1 cellular context compared by ENCODE assay signal in the genomic region with DNA sequence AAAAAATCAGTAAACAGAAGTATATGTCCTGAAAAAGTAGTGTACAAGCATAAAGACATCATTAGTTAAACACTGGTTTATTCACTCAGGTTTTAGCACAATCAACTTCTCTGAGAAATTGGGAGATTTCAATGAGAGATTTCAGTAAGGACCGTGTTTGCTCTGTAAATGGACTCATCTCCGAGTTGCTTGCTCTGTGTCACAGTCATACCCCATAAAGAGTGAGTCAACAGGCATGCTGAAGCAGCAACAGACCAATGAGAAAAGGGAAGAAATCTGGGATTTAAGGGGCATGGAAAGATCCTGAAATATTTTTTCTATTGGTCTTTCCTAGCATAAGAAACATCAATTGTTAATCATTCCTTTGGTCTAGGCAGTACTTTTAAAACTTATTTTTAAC.
TF ChIP-seq lines count a peak whose summit lies in the region.

No MANE protein-coding gene starts in this region.

TF ChIP-seq in HepG2, 621 proteins besides CTCF, POLR2A, EP300 and RAD21:
- TF ChIP-seq JUNB (CRISPR knock-in tag; IDR thresholded peaks at IDR 0.05; ENCODE audit: borderline replicate concordance) (no peak), JDP2 (CRISPR knock-in tag; IDR thresholded peaks at IDR 0.05; ENCODE audit: borderline replicate concordance) (no peak), HDAC6 (IDR thresholded peaks at IDR 0.05; ENCODE audit: low read depth, low read length) (no peak), FOSL2 (CRISPR knock-in tag; IDR thresholded peaks at IDR 0.05) (0 out of 2 replicates have a peak, but pooled peaks have one; percentile 26)
